In genomic region chr18:25234363-25234639, GRCh38 we compare ENCODE assay signal across 20 cellular contexts.
DNase-seq lines count a peak whose midpoint lies in the region; ATAC-seq and TF ChIP-seq lines count a peak whose summit lies in the region.
"Had no signal": no experiment of that assay in that cellular context is flagged by ENCODE, and none has a peak within 500 bp of the region (broad histone marks: within the 10 kb centered on the region; RNA-seq: fewer than 3 reads in every experiment).

No MANE protein-coding gene starts in this region.

- H3K27ac ChIP-seq in heart left ventricle (peak overlapping the region; percentile 14 to 81 (median 56)), fibroblast of lung (ENCODE audit: insufficient read depth, low read length) (peak overlapping the region; percentile 68), psoas muscle (peak overlapping the region; percentile 7), transverse colon (peak overlapping the region; percentile 10 to 33 (median 16))
- H3K27ac ChIP-seq: BLaER1 treated with 17β-estradiol and CSF1 and Interleukin-3, amounts not matched to agents 10 nM and 100 nM had no signal

- intact Hi-C loops in heart left ventricle (cut with DNase I) (loop anchor here in 7 of 10 donors (5.0 to 10.0 kb wide), 7 partner anchors 50 to 360 kb away; partner anchors contain the start of gene ZNF521 (in 3 of the 7)), Right ventricle myocardium inferior (cut with DNase I) (no loop called here), psoas muscle (cut with DNase I) (loop anchor here (5.0 to 10.0 kb wide), 3 partner anchors 118 to 250 kb away; partner anchors contain the start of gene ZNF521 (in 1 of the 2)), transverse colon (cut with DNase I; ENCODE audit: low total_unique reads) (no loop called here)

- WGBS in heart left ventricle, 4 donors = 83 to 91% (median 89%) methylated on average over 1 of the region's 1 CpG
- 85 to 89% (median 87%) methylated on average over 1 of the region's 1 CpG for WGBS in psoas muscle, 3 donors
- WGBS in transverse colon (ENCODE audit: low coverage in 1 of 2), 2 donors = 69 to 75% methylated on average over 1 of the region's 1 CpG

- H3K4me2 ChIP-seq in fibroblast of lung (ENCODE audit: extremely low read depth, insufficient read depth, low read length) = no peak overlapping the region
- H3K4me2 ChIP-seq: BLaER1 treated with 17β-estradiol and CSF1 and Interleukin-3, amounts not matched to agents 10 nM and 100 nM had no signal

- TF ChIP-seq CTCF in heart left ventricle (IDR thresholded peaks at IDR 0.05) (no peak), fibroblast of lung (conservative IDR thresholded peaks at IDR 0.05 in 1 of 2, IDR thresholded peaks at IDR 0.05 in 1 of 2; ENCODE audit: low read depth in 1 of 2, low read length in 2 of 2) (no peak), psoas muscle (IDR thresholded peaks at IDR 0.05) (no peak), transverse colon (IDR thresholded peaks at IDR 0.05) (no peak)

- peak overlapping the region in 8 of 12 donors; percentile 21 to 51 (median 28) for H3K4me3 ChIP-seq in heart left ventricle
- no peak overlapping the region for H3K4me3 ChIP-seq in fibroblast of lung (replicated peaks in 1 of 4; ENCODE audit: control extremely low read depth in 1 of 4, insufficient read depth in 1 of 4, low read depth in 3 of 4, low read length in 4 of 4)
- no peak overlapping the region for H3K4me3 ChIP-seq in psoas muscle
- no peak overlapping the region for H3K4me3 ChIP-seq in transverse colon
- H3K4me3 ChIP-seq: BLaER1 treated with 17β-estradiol and CSF1 and Interleukin-3, amounts not matched to agents 10 nM and 100 nM had no signal

- H3K36me3 ChIP-seq in heart left ventricle (no peaks in the 10 kb centered on the region), fibroblast of lung (ENCODE audit: control insufficient read depth, insufficient read depth, low read length) (no peaks in the 10 kb centered on the region), psoas muscle (ENCODE audit: insufficient read depth in 1 of 2, low read depth in 1 of 2) (no peaks in the 10 kb centered on the region), transverse colon (no peaks in the 10 kb centered on the region)
- H3K36me3 ChIP-seq: BLaER1 treated with 17β-estradiol and CSF1 and Interleukin-3, amounts not matched to agents 10 nM and 100 nM had no signal

- no peaks in the 10 kb centered on the region for H4K20me1 ChIP-seq in fibroblast of lung (ENCODE audit: control insufficient read depth, extremely low read depth, insufficient read depth, low read length)
- H4K20me1 ChIP-seq: BLaER1 treated with 17β-estradiol and CSF1 and Interleukin-3, amounts not matched to agents 10 nM and 100 nM had no signal

- no peak for ATAC-seq in heart left ventricle
- ATAC-seq in Right ventricle myocardium inferior = no peak
- ATAC-seq in psoas muscle = no peak
- no peak for ATAC-seq in GM19328 (IDR thresholded peaks at IDR 0.05; ENCODE audit: unreplicated experiment)
- ATAC-seq in HG03139 (IDR thresholded peaks at IDR 0.05; ENCODE audit: unreplicated experiment) = no peak
- ATAC-seq: natural killer cell treated with Interleukin-12 subunit alpha and Interleukin-12 subunit beta and Interleukin-15 and Interleukin-18, amount 100 ng/mL, for 72 hours; stimulated activated effector memory CD8-positive, alpha-beta T cell treated with anti-CD3 and anti-CD28 coated beads, Interleukin-12 subunit alpha, Interleukin-12 subunit beta, amount 100 ng/mL, for 72 hours had no signal

- peaks cover 6 to 88% (median 42%) of the 10 kb centered on the region in 12 donors for H3K4me1 ChIP-seq in heart left ventricle
- peaks cover 14% of the 10 kb centered on the region for H3K4me1 ChIP-seq in fibroblast of lung (ENCODE audit: control insufficient read depth, extremely low read depth, insufficient read depth, low read length)
- H3K4me1 ChIP-seq in psoas muscle = peaks cover 32% of the 10 kb centered on the region
- H3K4me1 ChIP-seq in transverse colon = peaks cover 0 to 16% (median 8%) of the 10 kb centered on the region in 4 donors

- DNase-seq in heart left ventricle = no peak
- no peak for DNase-seq in Right ventricle myocardium inferior (ENCODE audit: missing footprints)
- DNase-seq in fibroblast of lung (ENCODE audit: low read depth in 2 of 2) = no peak
- no peak for DNase-seq in psoas muscle
- DNase-seq in transverse colon = no peak
- DNase-seq in NCI-H1417 (lab: John Stamatoyannopoulos, UW) = no peak
- DNase-seq: 8988T; activated CD4-positive, alpha-beta T cell treated with anti-CD3 and anti-CD28 coated beads, Interleukin-2, amount 10 ng/mL, durations not matched to agents 7 days and 5 days; Calu3; caudate nucleus; immature natural killer cell; NCI-H1417 treated with DMSO at 0.1 percent for 48 hours; NCI-H524 treated with DMSO at 0.1 percent for 48 hours; SHP77 treated with DMSO at 0.1 percent for 48 hours; T-helper 1 cell had no signal

- no peak overlapping the region for H2AFZ ChIP-seq in fibroblast of lung (ENCODE audit: low read length)

- in situ Hi-C loops in transverse colon (cut with MboI; ENCODE audit: low pct_ligation_motif_present in 1 of 4, low pct_unique_long_range_greater_than_20kb in 1 of 4, low sequenced_read_pairs in 3 of 4) = no loop called here

- TF ChIP-seq POLR2A in heart left ventricle (IDR thresholded peaks at IDR 0.05) = no peak
- TF ChIP-seq POLR2A in transverse colon (IDR thresholded peaks at IDR 0.05) = no peak

- H3K79me2 ChIP-seq in fibroblast of lung (ENCODE audit: control insufficient read depth, insufficient read depth, low read length) = no peaks in the 10 kb centered on the region

- no peak for TF ChIP-seq EP300 in transverse colon (IDR thresholded peaks at IDR 0.05; ENCODE audit: low read depth)

- H3K27me3 ChIP-seq in heart left ventricle (no peaks in the 10 kb centered on the region), fibroblast of lung (ENCODE audit: control insufficient read depth, insufficient read depth, low read length) (no peaks in the 10 kb centered on the region), psoas muscle (ENCODE audit: insufficient read depth in 3 of 3, low read length in 2 of 3) (no peaks in the 10 kb centered on the region), transverse colon (no peaks in the 10 kb centered on the region)
- H3K27me3 ChIP-seq: BLaER1 treated with 17β-estradiol and CSF1 and Interleukin-3, amounts not matched to agents 10 nM and 100 nM had no signal

- no peak overlapping the region for H3K9ac ChIP-seq in fibroblast of lung (ENCODE audit: insufficient read depth, low read length)
- H3K9ac ChIP-seq: BLaER1 treated with 17β-estradiol and CSF1 and Interleukin-3, amounts not matched to agents 10 nM and 100 nM had no signal

- H3K9me3 ChIP-seq in heart left ventricle (no peaks in the 10 kb centered on the region), fibroblast of lung (ENCODE audit: control insufficient read depth, insufficient read depth, low read depth, low read length) (no peaks in the 10 kb centered on the region), psoas muscle (no peaks in the 10 kb centered on the region), transverse colon (no peaks in the 10 kb centered on the region)
- H3K9me3 ChIP-seq: BLaER1 treated with 17β-estradiol and CSF1 and Interleukin-3, amounts not matched to agents 10 nM and 100 nM had no signal

Comparison
In these comparisons a context has a peak if more than half of its experiments do, and no peak if none do; other contexts are left out.
1. intact Hi-C loops: an anchor here in heart left ventricle (5.0 to 10.0 kb wide) and psoas muscle (5.0 to 10.0 kb wide); none called in Right ventricle myocardium inferior and transverse colon.
2. H3K27ac ChIP-seq: peak in every context shown above with its lines; median percentile 68 in fibroblast of lung; 56 in heart left ventricle; 16 in transverse colon; 7 in psoas muscle.
3. H3K4me3 ChIP-seq: peak in heart left ventricle (8 of 12); none in fibroblast of lung (0 of 4), psoas muscle (single experiment) and transverse colon (0 of 4).